Comparison of ENCODE assay signal across 28 cellular contexts in genomic region chr1:82007804-82008203, GRCh38.
"Had no signal": no experiment of that assay in that cellular context is flagged by ENCODE, and none has a peak within 500 bp of the region (broad histone marks: within the 10 kb centered on the region; RNA-seq: fewer than 3 reads in every experiment).

No MANE protein-coding gene starts in this region.

- H3K36me3 ChIP-seq: neural progenitor cell, ovary, right lobe of liver, sigmoid colon, suprapubic skin, tibial artery, transverse colon, upper lobe of right lung, uterus had no signal

- H3K9ac ChIP-seq: neural progenitor cell, parathyroid adenoma had no signal

- H3K27me3 ChIP-seq: neural progenitor cell, ovary, right lobe of liver, sigmoid colon, suprapubic skin, testis, tibial artery, transverse colon, upper lobe of right lung, uterus had no signal

- H3K36me3 Mint-ChIP-seq: naive thymus-derived CD8-positive, alpha-beta T cell; neural progenitor cell; stimulated activated effector memory CD8-positive, alpha-beta T cell treated with anti-CD3 and anti-CD28 coated beads, Interleukin-12 subunit alpha, Interleukin-12 subunit beta, amount 100 ng/mL, for 72 hours; stimulated activated naive B cell treated with anti-CD40 and anti-IgM and Interleukin-4, amounts not matched to agents 10 μg/mL and 1 μg/mL and 100 μg/mL, for 72 hours; type B pancreatic cell had no signal

- H3K4me2 ChIP-seq: neural progenitor cell had no signal

- H3K4me1 ChIP-seq: parathyroid adenoma, psoas muscle, right lobe of liver, sigmoid colon, suprapubic skin, testis, tibial artery, transverse colon, upper lobe of right lung, uterus had no signal

- H3K9me3 Mint-ChIP-seq: neural progenitor cell, type B pancreatic cell had no signal

- H3K79me2 ChIP-seq: parathyroid adenoma had no signal

- ATAC-seq: naive thymus-derived CD8-positive, alpha-beta T cell; natural killer cell treated with Interleukin-12 subunit alpha and Interleukin-12 subunit beta and Interleukin-15 and Interleukin-18, amount 100 ng/mL, for 72 hours; psoas muscle; right cardiac atrium; right lobe of liver; stimulated activated effector memory CD8-positive, alpha-beta T cell treated with anti-CD3 and anti-CD28 coated beads, Interleukin-12 subunit alpha, Interleukin-12 subunit beta, amount 100 ng/mL, for 72 hours; stimulated activated naive B cell treated with anti-CD40 and anti-IgM and Interleukin-4, amounts not matched to agents 10 μg/mL and 1 μg/mL and 100 μg/mL, for 72 hours; stimulated activated naive CD8-positive, alpha-beta T cell treated with anti-CD3 and anti-CD28 coated beads, Interleukin-15, amount 100 ng/mL, for 72 hours; upper lobe of right lung had no signal

- H3K27ac ChIP-seq: neural progenitor cell, ovary, parathyroid adenoma, psoas muscle, right lobe of liver, sigmoid colon, suprapubic skin, testis, tibial artery, transverse colon, upper lobe of right lung, uterus had no signal

- H2AFZ ChIP-seq: neural progenitor cell, parathyroid adenoma had no signal

- H3K9me3 ChIP-seq: ovary, psoas muscle, right lobe of liver, sigmoid colon, suprapubic skin, testis, tibial artery, transverse colon, upper lobe of right lung, uterus had no signal

- H3K4me3 ChIP-seq: neural progenitor cell, ovary, psoas muscle, right lobe of liver, sigmoid colon, suprapubic skin, testis, tibial artery, transverse colon, upper lobe of right lung, uterus had no signal

- H3K27me3 Mint-ChIP-seq: natural killer cell treated with Interleukin-12 subunit alpha and Interleukin-12 subunit beta and Interleukin-15 and Interleukin-18, amount 100 ng/mL, for 72 hours; stimulated activated naive B cell treated with anti-CD40 and anti-IgM and Interleukin-4, amounts not matched to agents 10 μg/mL and 1 μg/mL and 100 μg/mL, for 72 hours; stimulated activated naive CD8-positive, alpha-beta T cell treated with anti-CD3 and anti-CD28 coated beads, Interleukin-15, amount 100 ng/mL, for 72 hours; type B pancreatic cell had no signal

- DNase-seq: naive thymus-derived CD8-positive, alpha-beta T cell; occipital lobe; ovary; psoas muscle; right cardiac atrium; right lobe of liver; sigmoid colon; small intestine; stimulated activated CD4-positive, alpha-beta T cell treated with anti-CD3 and anti-CD28 coated beads, Interleukin-15, amount 100 ng/mL, for 24 hours; stimulated activated CD4-positive, alpha-beta T cell treated with anti-CD3 and anti-CD28 coated beads, Interleukin-2, amount 100 ng/mL, for 24 hours; stimulated activated CD4-positive, alpha-beta T cell treated with anti-CD3 and anti-CD28 coated beads, Interleukin-2, amount 100 ng/mL, for 48 hours; stimulated activated CD4-positive, alpha-beta T cell treated with anti-CD3 and anti-CD28 coated beads, Interleukin-4, amount 100 ng/mL, for 24 hours; stimulated activated naive B cell treated with anti-CD40 and anti-IgM and Interleukin-4, amounts not matched to agents 10 μg/mL and 1 μg/mL and 100 μg/mL, for 72 hours; stimulated activated naive CD4-positive, alpha-beta T cell treated with Interleukin-2 at 50 U/mL for 16 hours; stimulated activated naive CD8-positive, alpha-beta T cell treated with anti-CD3 and anti-CD28 coated beads, Interleukin-15, amount 100 ng/mL, for 72 hours; substantia nigra; testis; tibial artery; transverse colon; upper lobe of right lung; uterus had no signal

- H3K27ac Mint-ChIP-seq: naive thymus-derived CD8-positive, alpha-beta T cell; natural killer cell treated with Interleukin-12 subunit alpha and Interleukin-12 subunit beta and Interleukin-15 and Interleukin-18, amount 100 ng/mL, for 72 hours; neural progenitor cell; progenitor cell of endocrine pancreas; stimulated activated effector memory CD8-positive, alpha-beta T cell treated with anti-CD3 and anti-CD28 coated beads, Interleukin-12 subunit alpha, Interleukin-12 subunit beta, amount 100 ng/mL, for 72 hours; stimulated activated naive B cell treated with anti-CD40 and anti-IgM and Interleukin-4, amounts not matched to agents 10 μg/mL and 1 μg/mL and 100 μg/mL, for 72 hours; stimulated activated naive CD8-positive, alpha-beta T cell treated with anti-CD3 and anti-CD28 coated beads, Interleukin-15, amount 100 ng/mL, for 72 hours; type B pancreatic cell had no signal

- H3K4me1 Mint-ChIP-seq: naive thymus-derived CD8-positive, alpha-beta T cell; stimulated activated effector memory CD8-positive, alpha-beta T cell treated with anti-CD3 and anti-CD28 coated beads, Interleukin-12 subunit alpha, Interleukin-12 subunit beta, amount 100 ng/mL, for 72 hours; stimulated activated naive B cell treated with anti-CD40 and anti-IgM and Interleukin-4, amounts not matched to agents 10 μg/mL and 1 μg/mL and 100 μg/mL, for 72 hours; stimulated activated naive CD8-positive, alpha-beta T cell treated with anti-CD3 and anti-CD28 coated beads, Interleukin-15, amount 100 ng/mL, for 72 hours had no signal

- FAIRE-seq: small intestine had no signal

- H3K4me3 Mint-ChIP-seq: naive thymus-derived CD8-positive, alpha-beta T cell; natural killer cell treated with Interleukin-12 subunit alpha and Interleukin-12 subunit beta and Interleukin-15 and Interleukin-18, amount 100 ng/mL, for 72 hours; neural progenitor cell; stimulated activated effector memory CD8-positive, alpha-beta T cell treated with anti-CD3 and anti-CD28 coated beads, Interleukin-12 subunit alpha, Interleukin-12 subunit beta, amount 100 ng/mL, for 72 hours; stimulated activated naive B cell treated with anti-CD40 and anti-IgM and Interleukin-4, amounts not matched to agents 10 μg/mL and 1 μg/mL and 100 μg/mL, for 72 hours; stimulated activated naive CD8-positive, alpha-beta T cell treated with anti-CD3 and anti-CD28 coated beads, Interleukin-15, amount 100 ng/mL, for 72 hours; type B pancreatic cell had no signal
